6 cellular contexts compared by ENCODE assay signal in the genomic region with DNA sequence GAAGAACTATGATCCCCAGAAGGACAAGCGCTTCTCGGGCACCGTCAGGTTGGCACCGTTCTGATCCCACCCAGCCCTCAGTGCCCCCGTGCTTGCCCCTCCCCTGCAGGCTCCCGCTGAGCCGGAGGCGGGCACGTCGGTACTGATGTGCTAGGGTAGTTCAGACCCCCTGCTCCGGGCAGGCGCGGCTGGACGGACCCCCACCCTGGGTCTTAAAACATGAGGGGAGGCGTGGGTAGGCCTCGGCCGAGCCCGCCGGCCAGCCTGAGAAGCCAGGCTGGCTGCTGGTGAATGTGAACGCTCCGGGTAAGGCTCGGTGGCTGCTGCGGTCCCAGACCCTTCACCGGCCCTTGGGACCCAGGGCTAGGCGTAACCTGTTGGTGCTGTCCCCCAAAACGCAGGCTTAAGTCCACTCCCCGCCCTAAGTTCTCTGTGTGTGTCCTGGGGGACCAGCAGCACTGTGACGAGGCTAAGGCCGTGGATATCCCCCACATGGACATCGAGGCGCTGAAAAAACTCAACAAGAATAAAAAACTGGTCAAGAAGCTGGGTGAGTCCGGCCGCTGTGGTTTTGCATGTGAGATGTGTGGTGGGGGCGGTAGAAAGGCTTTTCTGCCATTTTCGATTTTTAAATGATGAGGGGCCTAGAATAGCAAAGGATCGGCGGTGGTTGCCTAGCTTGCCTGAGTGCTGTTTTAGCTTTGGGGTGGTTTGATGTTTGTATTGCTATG. TPM values are rescaled to one million over a fixed set of nuclear protein-coding genes. Genes with fewer than 3 reads are reported as not detected.
DNase-seq lines count a peak whose midpoint lies in the region; ATAC-seq and TF ChIP-seq lines count a peak whose summit lies in the region.

No MANE protein-coding gene starts in this region.

- H3K9ac ChIP-seq in BLaER1, result peak overlapping the region; percentile 100

- no peaks in the 10 kb centered on the region for H3K9me3 ChIP-seq in BLaER1

- H3K4me1 ChIP-seq in BLaER1, result peaks cover 45% of the 10 kb centered on the region

- H3K4me3 ChIP-seq in BLaER1, result peak overlapping the region; percentile 98
- peak overlapping the region; percentile 94 for H3K4me3 ChIP-seq in fibroblast of mammary gland (ENCODE audit: control insufficient read depth, low read depth, low read length)

- H3K36me3 Mint-ChIP-seq in stimulated activated effector memory CD8-positive, alpha-beta T cell treated with anti-CD3 and anti-CD28 coated beads, Interleukin-12 subunit alpha, Interleukin-12 subunit beta, amount 100 ng/mL, for 72 hours, result peaks cover 92% of the 10 kb centered on the region

- DNase-seq in M059J (ENCODE audit: low read depth), result peak; percentile 10
- no peak for DNase-seq in fibroblast of mammary gland (ENCODE audit: low read depth)
- DNase-seq in stimulated activated effector memory CD8-positive, alpha-beta T cell treated with anti-CD3 and anti-CD28 coated beads, Interleukin-12 subunit alpha, Interleukin-12 subunit beta, amount 100 ng/mL, for 72 hours (ENCODE audit: low spot score in 2 of 2), result peak in 1 of 2 donors; percentile 63
- no peak for DNase-seq in activated gamma-delta T cell treated with Interleukin-2 at 50 U/mL for 16 hours
- DNase-seq in NOMO-1 treated with DMSO at 0.1 percent for 48 hours (lab: John Stamatoyannopoulos, UW; ENCODE audit: unreplicated experiment), result no peak

- peak overlapping the region; percentile 90 for H3K4me3 Mint-ChIP-seq in stimulated activated effector memory CD8-positive, alpha-beta T cell treated with anti-CD3 and anti-CD28 coated beads, Interleukin-12 subunit alpha, Interleukin-12 subunit beta, amount 100 ng/mL, for 72 hours

- no peaks in the 10 kb centered on the region for H3K27me3 ChIP-seq in BLaER1

- peak overlapping the region; percentile 99 for H3K27ac ChIP-seq in BLaER1

- peaks cover 56% of the 10 kb centered on the region for H4K20me1 ChIP-seq in BLaER1

- ATAC-seq in stimulated activated effector memory CD8-positive, alpha-beta T cell treated with anti-CD3 and anti-CD28 coated beads, Interleukin-12 subunit alpha, Interleukin-12 subunit beta, amount 100 ng/mL, for 72 hours, result no peak

- H3K9me3 Mint-ChIP-seq in stimulated activated effector memory CD8-positive, alpha-beta T cell treated with anti-CD3 and anti-CD28 coated beads, Interleukin-12 subunit alpha, Interleukin-12 subunit beta, amount 100 ng/mL, for 72 hours, result no peaks in the 10 kb centered on the region

- H3K36me3 ChIP-seq in BLaER1, result peaks cover 84% of the 10 kb centered on the region

- H3K4me2 ChIP-seq in BLaER1, result peak overlapping the region; percentile 95

- H3K4me1 Mint-ChIP-seq in stimulated activated effector memory CD8-positive, alpha-beta T cell treated with anti-CD3 and anti-CD28 coated beads, Interleukin-12 subunit alpha, Interleukin-12 subunit beta, amount 100 ng/mL, for 72 hours, result peaks cover 42% of the 10 kb centered on the region

- no peak for TF ChIP-seq CTCF in fibroblast of mammary gland (conservative IDR thresholded peaks at IDR 0.05; ENCODE audit: control insufficient read depth, insufficient read depth, low read depth, low read length)

- H3K27ac Mint-ChIP-seq in stimulated activated effector memory CD8-positive, alpha-beta T cell treated with anti-CD3 and anti-CD28 coated beads, Interleukin-12 subunit alpha, Interleukin-12 subunit beta, amount 100 ng/mL, for 72 hours, result peak overlapping the region; percentile 99

RNA-seq across cellular contexts. Expression of a gene that starts 0.9 kb away (rescaled TPM):
- total RNA-seq in M059J (2014; rRNA removed; shearing (Covaris generic)), result 778 and 785 TPM in 2 replicates

RNA-seq across cellular contexts. Expression of a gene that starts 17.0 kb away (rescaled TPM):
- 9.2 and 12.9 TPM in 2 replicates for total RNA-seq in M059J (2014; rRNA removed; shearing (Covaris generic))

RNA-seq across cellular contexts. Expression of a gene that starts 27.7 kb away (rescaled TPM):
- total RNA-seq in M059J (2014; rRNA removed; shearing (Covaris generic)), result 14.9 and 19.1 TPM in 2 replicates

RNA-seq across cellular contexts. Expression of a gene that starts 43.6 kb away (rescaled TPM):
- total RNA-seq in M059J (2014; rRNA removed; shearing (Covaris generic)), result not detected in 2 replicates
